In genomic region chr17:55750750-55751641, GRCh38 we compare ENCODE assay signal across 1 cellular context.
TF ChIP-seq lines count a peak whose summit lies in the region.

Gene PCTP (plus strand): TSS chr17:55751051. CDS start chr17:55751104, 53 bp downstream.

TF ChIP-seq in HCT116, 20 proteins besides CTCF, POLR2A, EP300 and RAD21 (continued from another document):
- TF ChIP-seq REST (IDR thresholded peaks at IDR 0.05; ENCODE audit: low read depth) (no peak), CEBPB (IDR thresholded peaks at IDR 0.05; ENCODE audit: low read depth) (no peak), SRF (IDR thresholded peaks at IDR 0.05; ENCODE audit: low read depth) (no peak; the same call in 1 of the 2 replicates), EZH2 (IDR thresholded peaks at IDR 0.05) (no peak), YY1 (IDR thresholded peaks at IDR 0.05; ENCODE audit: extremely low read depth, insufficient replicate concordance, low read depth, low read length) (peak; percentile 70), MAX (IDR thresholded peaks at IDR 0.05) (0 out of 2 replicates have a peak, but pooled peaks have one; percentile 24), ZNF274 (IDR thresholded peaks at IDR 0.05; ENCODE audit: low read depth, low read length) (no peak), TCF7L2 (IDR thresholded peaks at IDR 0.05; ENCODE audit: borderline replicate concordance, extremely low read depth, insufficient read depth, insufficient read length) (peak; percentile 23), EGR1 (IDR thresholded peaks at IDR 0.05; ENCODE audit: low read depth) (peak; percentile 40; the same call in 1 of the 2 replicates), POLR2AphosphoS5 (IDR thresholded peaks at IDR 0.05; ENCODE audit: low read depth, low read length) (peak; percentile 88), ZFX (IDR thresholded peaks at IDR 0.05) (peak; percentile 93), CBX3 (IDR thresholded peaks at IDR 0.05; ENCODE audit: low read depth) (no peak; the same call in 1 of the 2 replicates)
TF ChIP-seq in HCT116: peak in this region for 9.
